Comparison of ENCODE assay signal across 8 cellular contexts in the genomic region with DNA sequence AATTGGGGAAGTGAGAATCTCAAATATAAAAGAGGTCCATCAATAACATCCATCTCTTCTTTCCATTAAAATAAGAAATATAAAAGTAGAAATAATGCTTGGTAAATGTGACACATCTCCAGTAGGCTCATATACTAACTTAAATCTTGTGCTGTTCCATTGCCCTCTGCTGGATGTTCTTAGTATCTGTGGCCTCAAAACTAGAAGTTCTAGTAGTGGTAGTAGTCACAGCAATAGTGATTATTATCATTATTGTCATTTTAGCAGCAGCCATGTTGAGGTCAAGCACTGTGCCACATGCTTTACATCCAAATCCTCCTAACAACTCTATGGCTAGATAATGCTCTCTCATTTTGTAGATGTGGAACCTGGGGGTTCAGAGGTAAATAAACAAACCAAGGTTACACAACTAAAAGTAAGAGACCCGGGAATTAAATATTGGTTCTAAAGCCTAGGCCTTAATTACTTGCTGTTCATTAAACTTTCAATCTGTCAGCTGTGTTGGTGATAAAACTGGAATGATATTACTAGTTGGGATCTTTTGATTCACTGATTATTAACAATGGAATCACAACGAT. TPM values are rescaled to one million over a fixed set of nuclear protein-coding genes. Genes with fewer than 3 reads are reported as not detected.
A peak's percentile ranks its signal among the peaks of the same experiment; 100 is the strongest.
DNase-seq lines count a peak whose midpoint lies in the region; ATAC-seq and TF ChIP-seq lines count a peak whose summit lies in the region.

No MANE protein-coding gene starts in this region.

- peaks cover 0 to 14% of the 10 kb centered on the region in 2 donors for H3K36me3 Mint-ChIP-seq in activated naive CD4-positive, alpha-beta T cell treated with anti-CD3 and anti-CD28 coated beads, Interleukin-2, amount 50 U/mL, for 72 hours

- peak; percentile 36 to 90 (median 82) for TF ChIP-seq CTCF in prostate gland (IDR thresholded peaks at IDR 0.05)

- peak; percentile 2 for DNase-seq in COLO668 (lab: John Stamatoyannopoulos, UW; ENCODE audit: unreplicated experiment)
- peak; percentile 48 for DNase-seq in NCI-H460 (ENCODE audit: extremely low read depth, low read depth)
- DNase-seq in activated naive CD4-positive, alpha-beta T cell treated with anti-CD3 and anti-CD28 coated beads, Interleukin-2, amount 50 U/mL, for 72 hours (ENCODE audit: low spot score in 2 of 2) = no peak
- DNase-seq in glomerular visceral epithelial cell (ENCODE audit: extremely low spot score) = peak; percentile 60
- peak; percentile 51 for DNase-seq in prostate gland (ENCODE audit: low spot score)
- DNase-seq in stimulated activated CD4-positive, alpha-beta T cell treated with anti-CD3 and anti-CD28 coated beads, Interleukin-1b, Interleukin-23, amount 100 ng/mL, for 48 hours = no peak

- H3K36me3 ChIP-seq in prostate gland = no peaks in the 10 kb centered on the region

- peak; percentile 65 for ATAC-seq in GM18868 (IDR thresholded peaks at IDR 0.05; ENCODE audit: unreplicated experiment)
- ATAC-seq in HG03520 (IDR thresholded peaks at IDR 0.05; ENCODE audit: unreplicated experiment) = peak; percentile 54
- peak; percentile 65 to 70 for ATAC-seq in activated naive CD4-positive, alpha-beta T cell treated with anti-CD3 and anti-CD28 coated beads, Interleukin-2, amount 50 U/mL, for 72 hours

- no peak overlapping the region for H3K27ac ChIP-seq in prostate gland

- H3K9me3 Mint-ChIP-seq in activated naive CD4-positive, alpha-beta T cell treated with anti-CD3 and anti-CD28 coated beads, Interleukin-2, amount 50 U/mL, for 72 hours = peaks cover 0 to 4% of the 10 kb centered on the region in 2 donors

- no peak for TF ChIP-seq POLR2A in prostate gland (IDR thresholded peaks at IDR 0.05)

- H3K4me3 ChIP-seq in prostate gland = no peak overlapping the region

- H3K27ac Mint-ChIP-seq in activated naive CD4-positive, alpha-beta T cell treated with anti-CD3 and anti-CD28 coated beads, Interleukin-2, amount 50 U/mL, for 72 hours = peak overlapping the region in 1 of 2 donors; percentile 80

- H3K4me1 ChIP-seq in prostate gland (replicated peaks) = no peaks in the 10 kb centered on the region

- 53% methylated on average over 2 of the region's 2 CpGs for WGBS in prostate gland

- no peaks in the 10 kb centered on the region for H3K27me3 ChIP-seq in prostate gland (replicated peaks; ENCODE audit: insufficient read depth)

- H3K9me3 ChIP-seq in prostate gland = no peaks in the 10 kb centered on the region

- intact Hi-C loops in prostate gland (cut with DNase I) = loop anchor here (2.0 to 5.0 kb wide), 2 partner anchors 195 to 212 kb away; no protein-coding TSS in a partner anchor

RNA-seq across cellular contexts. Expression of gene BTLA, which starts 20.2 kb away (rescaled TPM):
- total RNA-seq in NCI-H460 (2014; rRNA removed; shearing (Covaris generic)) = not detected in 2 replicates
- not detected in 2 replicates for polyA plus RNA-seq in NCI-H460 (2014; cell fraction: nucleus; rRNA removed)
- 10 to 100 TPM; 25.5 to 38.0 TPM for total RNA-seq in activated naive CD4-positive, alpha-beta T cell treated with anti-CD3 and anti-CD28 coated beads, Interleukin-2, amount 50 U/mL, for 72 hours
- total RNA-seq in prostate gland = 1 to 10 TPM in 1 of 2 donors, not detected in 1; 2.6 TPM

RNA-seq across cellular contexts. Expression of gene ATG3, which starts 42.2 kb away (rescaled TPM):
- total RNA-seq in NCI-H460 (2014; rRNA removed; shearing (Covaris generic)) = 42.6 and 47.7 TPM in 2 replicates
- polyA plus RNA-seq in NCI-H460 (2014; cell fraction: nucleus; rRNA removed) = 33.8 and 40.7 TPM in 2 replicates
- total RNA-seq in activated naive CD4-positive, alpha-beta T cell treated with anti-CD3 and anti-CD28 coated beads, Interleukin-2, amount 50 U/mL, for 72 hours = 10 to 100 TPM; 52.5 to 55.3 TPM
- 10 to 100 TPM; 45.7 to 73.5 TPM for total RNA-seq in prostate gland

RNA-seq across cellular contexts. Expression of gene SLC35A5, which starts 42.3 kb away (rescaled TPM):
- 23.9 and 36.5 TPM in 2 replicates for total RNA-seq in NCI-H460 (2014; rRNA removed; shearing (Covaris generic))
- polyA plus RNA-seq in NCI-H460 (2014; cell fraction: nucleus; rRNA removed) = 21.0 and 27.5 TPM in 2 replicates
- 10 to 100 TPM in 1 of 2 donors, 1 to 10 TPM in 1; 8.5 to 17.4 TPM for total RNA-seq in activated naive CD4-positive, alpha-beta T cell treated with anti-CD3 and anti-CD28 coated beads, Interleukin-2, amount 50 U/mL, for 72 hours
- total RNA-seq in prostate gland = 10 to 100 TPM; 40.4 to 62.3 TPM

Comparison
In these comparisons a context has a peak if more than half of its experiments do, and no peak if none do; other contexts are left out.
1. DNase-seq: peak in COLO668 (single experiment), NCI-H460 (single experiment), glomerular visceral epithelial cell (single experiment) and prostate gland (single experiment); none in activated naive CD4-positive, alpha-beta T cell treated with anti-CD3 and anti-CD28 coated beads, Interleukin-2, amount 50 U/mL, for 72 hours (0 of 2) and stimulated activated CD4-positive, alpha-beta T cell treated with anti-CD3 and anti-CD28 coated beads, Interleukin-1b, Interleukin-23, amount 100 ng/mL, for 48 hours (single experiment).
2. RNA of gene BTLA, which starts 20.2 kb away (total RNA-seq): 25.5 to 38.0 TPM in activated naive CD4-positive, alpha-beta T cell treated with anti-CD3 and anti-CD28 coated beads, Interleukin-2, amount 50 U/mL, for 72 hours; 2.6 TPM in prostate gland and not detected in NCI-H460; every median in the first group is over 4 times any median in the second.
3. Peak in every context shown above with its lines, with median percentiles within 50 percentile points of each other: ATAC-seq.